ENCODE assay signal across 5 cellular contexts in the genomic region with DNA sequence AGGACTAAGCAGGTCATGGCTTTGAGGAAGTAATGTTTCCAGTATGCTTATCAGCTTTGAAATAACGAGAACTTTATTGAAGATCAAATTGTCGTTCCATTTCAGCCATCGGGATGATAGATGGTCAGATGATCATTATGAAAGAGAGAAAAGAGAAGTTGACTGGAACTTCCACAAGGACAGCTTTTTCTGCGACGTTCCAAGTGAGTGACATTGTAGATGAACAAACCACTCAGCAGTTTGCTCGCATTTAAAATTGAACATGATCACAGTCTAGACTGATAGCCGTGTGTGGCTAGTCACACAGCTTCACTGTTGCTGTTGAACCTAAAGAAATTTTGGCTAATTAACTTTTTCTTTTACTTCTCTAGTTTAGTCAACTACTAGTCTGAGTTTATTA.
"Had no signal": no experiment of that assay in that cellular context is flagged by ENCODE, and none has a peak within 500 bp of the region (broad histone marks: within the 10 kb centered on the region; RNA-seq: fewer than 3 reads in every experiment).

No MANE protein-coding gene starts in this region.

- H3K4me3 ChIP-seq: GM23248 had no signal

- H3K9ac ChIP-seq: GM23248 had no signal

- H3K27ac ChIP-seq: GM23248 had no signal

- H2AFZ ChIP-seq: GM23248 had no signal

- DNase-seq: GM23248, GOT3, H9, HCEC 1CT, IMR-90 had no signal
